8 cellular contexts compared by ENCODE assay signal in genomic region chr18:12839526-12840196, GRCh38. TPM values are rescaled to one million over a fixed set of nuclear protein-coding genes. Genes with fewer than 3 reads are reported as not detected.
DNase-seq lines count a peak whose midpoint lies in the region; ATAC-seq and TF ChIP-seq lines count a peak whose summit lies in the region.

No MANE protein-coding gene starts in this region.

- H3K27ac ChIP-seq in SU-DHL-6 (ENCODE audit: low read depth, low read length) = peak overlapping the region; percentile 60

- H3K79me2 ChIP-seq in SU-DHL-6 (ENCODE audit: insufficient read depth, low read length) = peaks cover 19% of the 10 kb centered on the region

- no peak overlapping the region for H2AFZ ChIP-seq in SU-DHL-6 (ENCODE audit: low read depth, low read length, severe bottlenecking)

- no peaks in the 10 kb centered on the region for H3K9me2 ChIP-seq in SU-DHL-6 (replicated peaks; ENCODE audit: insufficient read depth, low read length)

- peaks cover 8% of the 10 kb centered on the region for H4K20me1 ChIP-seq in SU-DHL-6 (ENCODE audit: low read depth, low read length)

- H3K27me3 ChIP-seq in SU-DHL-6 (ENCODE audit: low read length) = no peaks in the 10 kb centered on the region

- no peak overlapping the region for H3K9ac ChIP-seq in SU-DHL-6 (ENCODE audit: low read length)

- ATAC-seq in Right ventricle myocardium superior (ENCODE audit: poor library complexity) = peak; percentile 53
- ATAC-seq in HG03095 (IDR thresholded peaks at IDR 0.05; ENCODE audit: unreplicated experiment) = peak; percentile 79

- intact Hi-C loops in Right ventricle myocardium superior (cut with DNase I) = no loop called here
- intact Hi-C loops in cardiac septum (cut with DNase I) = no loop called here

- no peaks in the 10 kb centered on the region for H3K9me3 ChIP-seq in SU-DHL-6 (ENCODE audit: insufficient read depth, low read length)

- no peak for DNase-seq in Right ventricle myocardium superior
- DNase-seq in cardiac septum (ENCODE audit: low spot score) = no peak
- DNase-seq in fibroblast of mammary gland (ENCODE audit: low read depth) = peak; percentile 58
- DNase-seq in stimulated activated naive CD4-positive, alpha-beta T cell treated with Interleukin-2 at 50 U/mL for 16 hours (lab: John Stamatoyannopoulos, UW) = peak; percentile 36
- no peak for DNase-seq in SK-N-DZ (ENCODE audit: low spot score)
- no peak for DNase-seq in NCI-H2227 treated with DMSO at 0.1 percent for 48 hours (lab: John Stamatoyannopoulos, UW)

- H3K4me3 ChIP-seq in SU-DHL-6 (ENCODE audit: insufficient read depth, low read length, poor library complexity, severe bottlenecking) (no peak overlapping the region), fibroblast of mammary gland (ENCODE audit: control insufficient read depth, low read depth, low read length) (no peak overlapping the region)

- TF ChIP-seq CTCF in SU-DHL-6 (IDR thresholded peaks at IDR 0.05; ENCODE audit: insufficient read depth, low read length, poor library complexity, severe bottlenecking) (no peak), fibroblast of mammary gland (conservative IDR thresholded peaks at IDR 0.05; ENCODE audit: control insufficient read depth, insufficient read depth, low read depth, low read length) (no peak)

- H3K4me2 ChIP-seq in SU-DHL-6 (ENCODE audit: low read depth, low read length, poor library complexity, severe bottlenecking) = peak overlapping the region; percentile 59

- H3F3A ChIP-seq in SU-DHL-6 (ENCODE audit: insufficient read depth) = peaks cover 10% of the 10 kb centered on the region

- H3K36me3 ChIP-seq in SU-DHL-6 (ENCODE audit: low read length) = 0 out of 2 replicates have a peak, but pooled peaks cover 2% of the 10 kb centered on the region

RNA-seq across cellular contexts. Expression of gene PTPN2, which starts 44.4 kb away (rescaled TPM):
- total RNA-seq in Right ventricle myocardium superior (9.5 TPM), cardiac septum (14.5 TPM)
- polyA plus RNA-seq in SK-N-DZ (2014; cell fraction: cytosol; rRNA removed) = 31.0 and 32.8 TPM in 2 replicates
- 49.3 and 59.3 TPM in 2 replicates for polyA plus RNA-seq in SK-N-DZ (2014; cell fraction: nucleus; rRNA removed)

Comparison
In these comparisons a context has a peak if more than half of its experiments do, and no peak if none do; other contexts are left out.
1. DNase-seq: peak in fibroblast of mammary gland (single experiment) and stimulated activated naive CD4-positive, alpha-beta T cell treated with Interleukin-2 at 50 U/mL for 16 hours (single experiment); none in Right ventricle myocardium superior (single experiment), cardiac septum (single experiment), SK-N-DZ (single experiment) and NCI-H2227 treated with DMSO at 0.1 percent for 48 hours (single experiment).